ENCODE assay signal across 8 cellular contexts in the genomic region with DNA sequence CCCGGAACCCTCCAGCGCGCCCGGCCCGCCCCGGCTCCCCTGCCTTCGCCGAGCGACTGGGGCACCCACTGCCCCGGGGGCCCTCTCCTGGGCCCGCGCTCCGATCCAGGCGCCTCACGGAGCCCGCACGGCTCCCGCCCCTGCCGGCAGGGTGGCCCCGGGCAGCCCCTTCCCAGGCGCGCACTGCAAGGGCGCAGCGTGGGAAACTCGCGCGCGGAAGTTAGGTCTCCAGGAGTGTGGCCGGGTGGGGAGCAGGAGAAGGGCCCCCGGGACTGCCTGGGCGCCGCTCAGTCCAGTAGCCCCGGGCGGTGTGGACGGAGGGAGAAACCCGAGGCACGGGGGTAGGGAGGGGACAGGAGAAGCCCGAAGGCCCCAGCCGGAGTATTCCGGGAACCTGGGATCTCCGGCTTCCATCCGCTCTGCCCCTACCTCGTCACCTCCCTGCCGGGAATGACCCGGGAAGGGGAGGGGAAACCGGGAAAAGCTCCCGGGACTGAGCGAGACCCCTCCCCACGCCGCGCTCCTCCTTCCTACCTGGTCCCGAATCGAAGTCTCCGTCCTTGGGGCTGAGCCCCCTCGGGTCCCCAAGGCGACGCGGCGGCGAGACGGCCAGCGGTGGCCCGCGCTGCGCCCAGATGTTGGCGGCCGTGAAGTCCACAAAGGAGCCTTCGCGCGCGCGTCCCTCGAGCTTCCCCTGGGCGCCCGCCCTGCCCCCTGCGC. TPM values are rescaled to one million over a fixed set of nuclear protein-coding genes. Genes with fewer than 3 reads are reported as not detected.
DNase-seq lines count a peak whose midpoint lies in the region; ATAC-seq and FAIRE-seq lines count a peak whose summit lies in the region.

No MANE protein-coding gene starts in this region.

- peak; percentile 9 for DNase-seq in activated gamma-delta T cell treated with anti-CD3 and anti-CD28 coated beads, Interleukin-2, amount 50 U/mL, for 16 hours (ENCODE audit: low read depth)
- DNase-seq in activated gamma-delta T cell (lab: John Stamatoyannopoulos, UW) (no peak), SJSA1 (ENCODE audit: low read depth in 1 of 2, low spot score in 2 of 2) (peak; percentile 74 to 88), urothelium cell line (ENCODE audit: low spot score) (peak; percentile 63), HUDEP-2 (lab: John Stamatoyannopoulos, UW; ENCODE audit: unreplicated experiment in 76 of 76) (no peak)
- DNase-seq in effector memory CD8-positive, alpha-beta T cell = peak in 1 of 3 experiments; percentile 33

- H3K9me3 Mint-ChIP-seq in effector memory CD8-positive, alpha-beta T cell = no peaks in the 10 kb centered on the region

- no peak for FAIRE-seq in urothelium cell line (lab: Jason Lieb, UNC)

- no peaks in the 10 kb centered on the region for H3K27me3 Mint-ChIP-seq in effector memory CD8-positive, alpha-beta T cell

- ATAC-seq in effector memory CD8-positive, alpha-beta T cell (replicated peaks) = peak; percentile 0
- ATAC-seq in GM19324 (IDR thresholded peaks at IDR 0.05; ENCODE audit: low FRiP score, unreplicated experiment) = no peak

- H3K27me3 ChIP-seq in SJSA1 (replicated peaks) (no peaks in the 10 kb centered on the region), mucosa of rectum (ENCODE audit: control insufficient read depth in 2 of 2, insufficient read depth in 2 of 2, low read length in 2 of 2) (no peaks in the 10 kb centered on the region)

- peaks cover 53% of the 10 kb centered on the region for H3K36me3 ChIP-seq in SJSA1
- peaks cover 3% of the 10 kb centered on the region in 2 donors for H3K36me3 ChIP-seq in mucosa of rectum (ENCODE audit: control insufficient read depth in 2 of 2, insufficient read depth in 2 of 2, low read length in 2 of 2)

- H3K27ac ChIP-seq in SJSA1 = peak overlapping the region; percentile 80
- H3K27ac ChIP-seq in mucosa of rectum (ENCODE audit: low read depth in 2 of 2, low read length in 2 of 2) = peak overlapping the region; percentile 82 to 84

- peaks cover 36 to 38% of the 10 kb centered on the region in 2 donors for H3K4me1 Mint-ChIP-seq in effector memory CD8-positive, alpha-beta T cell (ENCODE audit: low read depth in 2 of 2)

- peaks cover 44% of the 10 kb centered on the region for H3K36me3 Mint-ChIP-seq in effector memory CD8-positive, alpha-beta T cell (ENCODE audit: insufficient read depth)

- peak overlapping the region; percentile 69 to 96 for H3K27ac Mint-ChIP-seq in effector memory CD8-positive, alpha-beta T cell

- peak overlapping the region; percentile 81 to 83 for H3K4me3 Mint-ChIP-seq in effector memory CD8-positive, alpha-beta T cell

- peaks cover 53% of the 10 kb centered on the region for H3K4me1 ChIP-seq in SJSA1 (replicated peaks)
- peaks cover 14 to 16% of the 10 kb centered on the region in 2 donors for H3K4me1 ChIP-seq in mucosa of rectum (ENCODE audit: control insufficient read depth in 2 of 2, insufficient read depth in 2 of 2, low read length in 2 of 2)

- H3K9me3 ChIP-seq in SJSA1 (replicated peaks) = no peaks in the 10 kb centered on the region
- H3K9me3 ChIP-seq in mucosa of rectum (ENCODE audit: control insufficient read depth in 2 of 2, low read length in 2 of 2) = no peaks in the 10 kb centered on the region

- H3K9ac ChIP-seq in mucosa of rectum (ENCODE audit: low read depth in 1 of 2, low read length in 2 of 2) = peak overlapping the region; percentile 75 to 86

- H3K4me3 ChIP-seq in SJSA1 (peak overlapping the region; percentile 89), mucosa of rectum (ENCODE audit: low read length in 2 of 2) (peak overlapping the region; percentile 73 to 77)

RNA-seq across cellular contexts. Expression of gene SOCS3, which starts 0.5 kb away (rescaled TPM):
- 44.7 and 71.9 TPM in 2 replicates for total RNA-seq in SJSA1 (2014; rRNA removed; shearing (Covaris generic))

RNA-seq across cellular contexts. Expression of gene PGS1, which starts 19.1 kb away (rescaled TPM):
- 43.6 and 64.1 TPM in 2 replicates for total RNA-seq in SJSA1 (2014; rRNA removed; shearing (Covaris generic))

Comparison
In these comparisons a context has a peak if more than half of its experiments do, and no peak if none do; other contexts are left out.
1. DNase-seq: peak in activated gamma-delta T cell treated with anti-CD3 and anti-CD28 coated beads, Interleukin-2, amount 50 U/mL, for 16 hours (single experiment), SJSA1 (2 of 2) and urothelium cell line (single experiment); none in activated gamma-delta T cell (single experiment) and HUDEP-2 (0 of 76).